9 cellular contexts compared by ENCODE assay signal in genomic region chr4:54234497-54235205, GRCh38. TPM values are rescaled to one million over a fixed set of nuclear protein-coding genes. Genes with fewer than 3 reads are reported as not detected.
DNase-seq lines count a peak whose midpoint lies in the region; ATAC-seq, FAIRE-seq and TF ChIP-seq lines count a peak whose summit lies in the region.
"Had no signal": no experiment of that assay in that cellular context is flagged by ENCODE, and none has a peak within 500 bp of the region (broad histone marks: within the 10 kb centered on the region; RNA-seq: fewer than 3 reads in every experiment).

No MANE protein-coding gene starts in this region.

- TF ChIP-seq EP300 in A549 (IDR thresholded peaks at IDR 0.05) (no peak), GM12878 (IDR thresholded peaks at IDR 0.05; ENCODE audit: borderline replicate concordance in 1 of 2, control insufficient read depth in 1 of 2, low read depth in 2 of 2, low read length in 2 of 2) (no peak)

- H3K9ac ChIP-seq in GM12878 (ENCODE audit: control insufficient read depth, insufficient read depth, low read length) = no peak overlapping the region
- H3K9ac ChIP-seq in mucosa of rectum (ENCODE audit: low read depth in 1 of 2, low read length in 2 of 2) = no peak overlapping the region

- no peaks in the 10 kb centered on the region for H4K20me1 ChIP-seq in GM12878 (ENCODE audit: control insufficient read depth, insufficient read depth)

- no peaks in the 10 kb centered on the region; the same call in 2 of the 3 replicates for H3K9me3 ChIP-seq in A549
- no peaks in the 10 kb centered on the region; the same call in 2 of the 3 replicates for H3K9me3 ChIP-seq in GM12878 (replicated peaks; ENCODE audit: control insufficient read depth, insufficient read depth, low read length)
- no peaks in the 10 kb centered on the region for H3K9me3 ChIP-seq in mucosa of rectum (ENCODE audit: control insufficient read depth in 2 of 2, low read length in 2 of 2)

- CTCF ChIA-PET in A549 (lab: Yijun Ruan, JAX) (interaction anchor here (0.5 to 4.9 kb wide), 63 partner anchors 8 to 1997 kb away, joined by 3 to 65 read pairs (median 4); no protein-coding TSS in a partner anchor), GM12878 (lab: Yijun Ruan, JAX) (interaction anchor here (0.6 to 4.5 kb wide), 54 partner anchors 10 to 1864 kb away, joined by 3 to 68 read pairs (median 4); no protein-coding TSS in a partner anchor)

- H3K36me3 ChIP-seq in GM12878 (ENCODE audit: control insufficient read depth in 2 of 2, insufficient read depth in 2 of 2, low read length in 1 of 2) (no peaks in the 10 kb centered on the region), mucosa of rectum (ENCODE audit: control insufficient read depth in 2 of 2, insufficient read depth in 2 of 2, low read length in 2 of 2) (no peaks in the 10 kb centered on the region)

- in situ Hi-C loops in GM12878 (cut with MboI) = no loop called here

- FAIRE-seq in A549 (lab: Jason Lieb, UNC) (no peak), GM12878 (lab: Jason Lieb, UNC) (peak; percentile 79)

- TF ChIP-seq RAD21 in A549 (conservative IDR thresholded peaks at IDR 0.05 in 1 of 2, IDR thresholded peaks at IDR 0.05 in 1 of 2) (no peak), GM12878 (IDR thresholded peaks at IDR 0.05; ENCODE audit: insufficient read depth, low read depth, low read length) (no peak)

- H3K4me1 ChIP-seq in A549 (no peaks in the 10 kb centered on the region), GM12878 (ENCODE audit: control insufficient read depth, insufficient read depth, low read length) (0 out of 2 replicates have a peak, but pooled peaks cover 7% of the 10 kb centered on the region), mucosa of rectum (ENCODE audit: control insufficient read depth in 2 of 2, insufficient read depth in 2 of 2, low read length in 2 of 2) (peaks cover 12 to 15% of the 10 kb centered on the region in 2 donors)

- H3K4me3 ChIP-seq in A549 (peak overlapping the region; percentile 52; the same call in 1 of the 3 replicates), GM12878 (no peak overlapping the region), mucosa of rectum (ENCODE audit: low read length in 2 of 2) (peak overlapping the region; percentile 10 to 62)

- SMC1A ChIA-PET in GM12878 (lab: Charles Lee; ENCODE audit: uncharacterized antibody, unreplicated experiment) = interaction anchor here (0.7 to 3.0 kb wide), 16 partner anchors 9 to 1859 kb away, joined by 3 to 20 read pairs (median 4); no protein-coding TSS in a partner anchor

- no TSS peak for BruUV-seq in GM12878 (replicated peaks; lab: Mats Ljungman, UMichigan)

- H2AFZ ChIP-seq in GM12878 (ENCODE audit: control insufficient read depth, low read depth, low read length) = no peak overlapping the region

- peaks cover 15 to 16% of the 10 kb centered on the region in 2 experiments for H3K27me3 ChIP-seq in GM12878 (replicated peaks in 1 of 2; ENCODE audit: control insufficient read depth in 2 of 2, insufficient read depth in 2 of 2, low read length in 1 of 2)
- H3K27me3 ChIP-seq in mucosa of rectum (ENCODE audit: control insufficient read depth in 2 of 2, insufficient read depth in 2 of 2, low read length in 2 of 2) = peaks cover 31 to 35% of the 10 kb centered on the region in 2 donors

- TF ChIP-seq CTCF in A549 (IDR thresholded peaks at IDR 0.05) (no peak; the same call in 2 of the 3 replicates), GM12878 (IDR thresholded peaks at IDR 0.05 in 2 of 3, conservative IDR thresholded peaks at IDR 0.05 in 1 of 3; ENCODE audit: control insufficient read depth in 2 of 3, extremely low read depth in 1 of 3, insufficient read depth in 1 of 3, low read depth in 3 of 3, low read length in 3 of 3) (no peak)

- RAD21 ChIA-PET in GM12878 (lab: Charles Lee; ENCODE audit: unreplicated experiment) = interaction anchor here (0.9 to 3.8 kb wide), 15 partner anchors 13 to 1858 kb away, joined by 3 to 29 read pairs (median 5); no protein-coding TSS in a partner anchor

- H3K27ac ChIP-seq in A549 (no peak overlapping the region), GM12878 (ENCODE audit: control insufficient read depth, insufficient read depth) (no peak overlapping the region), mucosa of rectum (ENCODE audit: low read depth in 2 of 2, low read length in 2 of 2) (no peak overlapping the region)

- no peaks in the 10 kb centered on the region for H3K79me2 ChIP-seq in GM12878 (ENCODE audit: control insufficient read depth, insufficient read depth, low read length)

- intact Hi-C loops in GM12878 (cut with micrococcal nuclease; ENCODE audit: unreplicated experiment) = loop anchor here (2.0 to 10.0 kb wide), 4 partner anchors 1217 to 1857 kb away; no protein-coding TSS in a partner anchor

- DNase-seq in A549 (ENCODE audit: low read depth in 1 of 2, low spot score in 1 of 2) (no peak), GM12878 (ENCODE audit: low read depth, low spot score) (no peak), putamen (ENCODE audit: low spot score) (no peak), UCSD-AML1 (lab: John Stamatoyannopoulos, UW; ENCODE audit: unreplicated experiment) (no peak)
- DNase-seq: cerebellar nuclear complex had no signal

- TF ChIP-seq POLR2A in A549 (IDR thresholded peaks at IDR 0.05; ENCODE audit: low read length) (no peak), GM12878 (IDR thresholded peaks at IDR 0.05; ENCODE audit: low read depth, low read length) (no peak)

- 7% methylated on average over 10 of the region's 10 CpGs for WGBS in A549 (ENCODE audit: missing lambda C conversion rate)
- WGBS in GM12878 (ENCODE audit: insufficient coverage, insufficient replicate concordance, low lambda C conversion rate, missing lambda C conversion rate) = 15% methylated on average over 10 of the region's 10 CpGs

- POLR2A ChIA-PET in A549 (lab: Yijun Ruan, JAX) (no interaction called here), GM12878 (lab: Charles Lee) (no interaction called here)

- H3K4me2 ChIP-seq in A549 (peak overlapping the region; percentile 81), GM12878 (ENCODE audit: control insufficient read depth, insufficient read depth) (no peak overlapping the region)

- ATAC-seq in A549 = no peak
- ATAC-seq in HG02943 (IDR thresholded peaks at IDR 0.05; ENCODE audit: low read depth, unreplicated experiment) = peak; percentile 7
- ATAC-seq in GM12878 = no peak
- ATAC-seq in GM21529 (IDR thresholded peaks at IDR 0.05; ENCODE audit: unreplicated experiment) = no peak
- ATAC-seq in GM18498 (IDR thresholded peaks at IDR 0.05; ENCODE audit: unreplicated experiment) = no peak

TF ChIP-seq in A549, 52 proteins besides CTCF, POLR2A, EP300 and RAD21 (continues in another document):
- no peak for TF ChIP-seq HDAC2 (IDR thresholded peaks at IDR 0.05)
- TF ChIP-seq CBX8 (IDR thresholded peaks at IDR 0.05) = no peak
- TF ChIP-seq RNF2 (IDR thresholded peaks at IDR 0.05; ENCODE audit: borderline replicate concordance, low read depth) = no peak
- no peak for TF ChIP-seq FOSB (CRISPR knock-in tag; IDR thresholded peaks at IDR 0.05)
- TF ChIP-seq HOXB5 (CRISPR knock-in tag; IDR thresholded peaks at IDR 0.05) = no peak
- no peak for TF ChIP-seq SMC3 (IDR thresholded peaks at IDR 0.05)
- no peak for TF ChIP-seq KDM5A (IDR thresholded peaks at IDR 0.05)
- no peak for TF ChIP-seq MAZ (IDR thresholded peaks at IDR 0.05; ENCODE audit: borderline replicate concordance, low read depth, low read length)
- TF ChIP-seq MYC (IDR thresholded peaks at IDR 0.05; ENCODE audit: borderline replicate concordance, low read length) = no peak
- no peak for TF ChIP-seq CHD4 (IDR thresholded peaks at IDR 0.05; ENCODE audit: borderline replicate concordance)
- TF ChIP-seq ZSCAN20 (CRISPR knock-in tag; IDR thresholded peaks at IDR 0.05) = no peak

TF ChIP-seq in GM12878, 131 proteins besides CTCF, POLR2A, EP300 and RAD21 (continues in another document):
- no peak for TF ChIP-seq MTA3 (IDR thresholded peaks at IDR 0.05; ENCODE audit: borderline replicate concordance, low read length)
- TF ChIP-seq JUND (IDR thresholded peaks at IDR 0.05; ENCODE audit: low read depth, low read length) = no peak
- no peak for TF ChIP-seq NRF1 (conservative IDR thresholded peaks at IDR 0.05; ENCODE audit: low read depth, low read length)
- no peak for TF ChIP-seq RUNX3 (IDR thresholded peaks at IDR 0.05; ENCODE audit: low read length)
- TF ChIP-seq SIX5 (IDR thresholded peaks at IDR 0.05; ENCODE audit: low read depth, low read length, severe bottlenecking) = no peak
- no peak for TF ChIP-seq LARP7 (IDR thresholded peaks at IDR 0.05)
- no peak for TF ChIP-seq MEF2A (IDR thresholded peaks at IDR 0.05; ENCODE audit: insufficient read depth, low read depth, low read length)
- no peak for TF ChIP-seq TCF3 (IDR thresholded peaks at IDR 0.05; ENCODE audit: borderline replicate concordance, insufficient read depth, low read depth, low read length)
- no peak for TF ChIP-seq ZNF24 (IDR thresholded peaks at IDR 0.05)

RNA-seq across cellular contexts. Expression of gene PDGFRA, which starts 5.6 kb away (rescaled TPM):
- polyA plus RNA-seq in A549 (2011; rRNA removed) (0.92 and 0.93 TPM in 2 replicates), A549 (2017; fragmentation: RNase III; extraction: RNeasy Plus Mini Kit Qiagen cat#74134 plus additional on column Dnase treatment) (0.24 to 0.58 TPM (median 0.40 TPM) in 3 replicates), GM12878 (2011; rRNA removed) (0.01 TPM in 1 of 2 replicates, not detected in the other), GM12878 (2014; fragmentation: Illumina TruSeq; extraction: Trizol) (0.03 TPM in 1 of 2 replicates, not detected in the other), GM12878 (2014; fragmentation: Nextera tagmentation; extraction: Ambion mirVana) (not detected), GM12878 (2014; rRNA removed) (not detected in 2 replicates), GM12878 (2016; fragmentation: Nextera tagmentation; extraction: Ambion mirVana) (under 1 TPM; 0.06 to 0.24 TPM)
- 0.12 and 0.17 TPM in 2 replicates for polyA plus RNA-seq in A549 (2012; cell fraction: cytosol; rRNA removed)
- 0.20 and 0.22 TPM in 2 replicates for polyA plus RNA-seq in A549 (2012; cell fraction: nucleus; rRNA removed)
- 0.54 and 1.3 TPM in 2 replicates for polyA minus RNA-seq in A549 (2011; rRNA and poly(A)+ RNA removed)
- total RNA-seq in GM12878 (2013; cell fraction: nucleolus; rRNA removed) = 0.21 TPM in 1 of 2 replicates, not detected in the other
- total RNA-seq in GM12878 (2014; rRNA removed) (not detected in 2 replicates), GM12878 (2014; rRNA removed; fragmentation: Illumina TruSeq; extraction: Trizol) (not detected in 2 replicates), GM12878 (2021) (0.28 and 0.40 TPM in 2 replicates)
- polyA plus RNA-seq in GM12878 (2011; ENCODE audit: low read depth) = 0.10 TPM
- polyA plus RNA-seq in GM12878 (2011; cell fraction: cytosol; rRNA removed) = 0.07 TPM in 1 of 2 replicates, not detected in the other
- not detected in 2 replicates for polyA plus RNA-seq in GM12878 (2011; cell fraction: nucleus; rRNA removed)
- 0.16 and 0.21 TPM in 2 replicates for polyA plus RNA-seq in GM12878 (2012)
- not detected in 2 replicates for polyA minus RNA-seq in GM12878 (2011; rRNA and poly(A)+ RNA removed)
- not detected in 2 replicates for polyA minus RNA-seq in GM12878 (2011; cell fraction: cytosol; rRNA and poly(A)+ RNA removed)
- polyA minus RNA-seq in GM12878 (2011; cell fraction: nucleus; rRNA and poly(A)+ RNA removed) = not detected in 2 replicates
